17 cellular contexts compared by ENCODE assay signal in the genomic region with DNA sequence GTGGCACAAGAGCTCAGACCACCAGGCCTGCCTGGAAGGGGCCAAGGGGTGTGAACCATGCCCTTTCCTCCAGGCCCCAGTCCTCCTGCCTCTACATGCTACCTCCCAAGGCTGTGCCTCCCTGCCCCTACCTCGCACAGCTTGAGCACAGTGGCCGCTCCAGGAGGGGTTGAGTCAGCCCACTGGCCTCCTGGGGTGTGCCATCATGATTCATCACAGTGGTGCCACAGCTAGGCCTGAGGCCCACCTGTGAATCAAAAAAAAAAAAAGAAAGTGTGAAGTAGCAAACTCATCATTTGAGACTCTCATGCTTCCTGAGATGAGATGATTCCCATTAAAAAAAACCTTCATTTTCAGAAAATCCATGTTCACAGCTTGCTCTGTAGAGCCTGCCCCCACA.
A peak's percentile ranks its signal among the peaks of the same experiment; 100 is the strongest.
DNase-seq lines count a peak whose midpoint lies in the region; ATAC-seq lines count a peak whose summit lies in the region.
"Had no signal": no experiment of that assay in that cellular context is flagged by ENCODE, and none has a peak within 500 bp of the region (broad histone marks: within the 10 kb centered on the region; RNA-seq: fewer than 3 reads in every experiment).

No MANE protein-coding gene starts in this region.

- no peaks in the 10 kb centered on the region for H3K9me3 ChIP-seq in neuronal stem cell (replicated peaks in 1 of 2; ENCODE audit: control insufficient read depth in 2 of 2, insufficient read depth in 1 of 2, low read depth in 1 of 2, low read length in 2 of 2)
- H3K9me3 ChIP-seq: body of pancreas, psoas muscle had no signal

- H3K9ac ChIP-seq in neuronal stem cell (ENCODE audit: low read depth, low read length, poor library complexity): no peak overlapping the region

- H3K27ac Mint-ChIP-seq in activated CD4-positive, alpha-beta T cell treated with anti-CD3 and anti-CD28 coated beads for 36 hours: no peak overlapping the region
- H3K27ac Mint-ChIP-seq in activated T-helper 17 cell treated with anti-CD3 and anti-CD28 coated beads, Interleukin-2, amount 50 U/mL, for 72 hours: no peak overlapping the region
- H3K27ac Mint-ChIP-seq: natural killer cell had no signal

- H3K79me1 ChIP-seq in neuronal stem cell (ENCODE audit: low read depth, low read length): no peaks in the 10 kb centered on the region

- no CpG with 5 or more reads among the region's 2 CpGs for WGBS in neuronal stem cell (ENCODE audit: extremely low coverage in 2 of 2, insufficient read length in 2 of 2, insufficient replicate concordance in 1 of 2), 2 donors

- intact Hi-C loops in activated CD4-positive, alpha-beta T cell treated with anti-CD3 and anti-CD28 coated beads for 36 hours (cut with DNase I, micrococcal nuclease): no loop called here

- no peak overlapping the region for H3K4ac ChIP-seq in neuronal stem cell (ENCODE audit: low read length)

- H3K36me3 ChIP-seq in neuronal stem cell (replicated peaks in 1 of 2; ENCODE audit: control insufficient read depth in 2 of 2, insufficient read depth in 2 of 2, low read length in 2 of 2): no peaks in the 10 kb centered on the region

- no peak overlapping the region for H4K8ac ChIP-seq in neuronal stem cell (ENCODE audit: low read depth, low read length)

- CTCF ChIA-PET in activated CD4-positive, alpha-beta T cell treated with anti-CD3 and anti-CD28 coated beads for 36 hours (lab: Charles Lee): interaction anchor here (0.6 to 1.1 kb wide), 2 partner anchors 181 to 653 kb away, joined by 3 read pairs; no protein-coding TSS in a partner anchor

- H3K4me3 ChIP-seq in neuronal stem cell (ENCODE audit: low read length in 2 of 2): no peak overlapping the region
- H3K4me3 ChIP-seq: body of pancreas, psoas muscle had no signal

- peaks cover 0 to 6% (median 0%) of the 10 kb centered on the region in 3 experiments for H3K27me3 ChIP-seq in neuronal stem cell (ENCODE audit: control insufficient read depth in 3 of 3, insufficient read depth in 3 of 3, low read depth in 1 of 3, low read length in 3 of 3)
- H3K27me3 ChIP-seq: body of pancreas had no signal

- no peak overlapping the region for H3K27ac ChIP-seq in neuronal stem cell (replicated peaks; ENCODE audit: low read length)
- H3K27ac ChIP-seq: body of pancreas, HL-60, psoas muscle had no signal

- H3K9me3 Mint-ChIP-seq in activated CD4-positive, alpha-beta T cell treated with anti-CD3 and anti-CD28 coated beads for 36 hours (ENCODE audit: low read depth): no peaks in the 10 kb centered on the region
- H3K9me3 Mint-ChIP-seq in activated T-helper 17 cell treated with anti-CD3 and anti-CD28 coated beads, Interleukin-2, amount 50 U/mL, for 72 hours: no peaks in the 10 kb centered on the region
- H3K9me3 Mint-ChIP-seq: natural killer cell had no signal

- peak overlapping the region; percentile 1 for H3K18ac ChIP-seq in neuronal stem cell (ENCODE audit: low read length)

- H2BK15ac ChIP-seq in neuronal stem cell (ENCODE audit: low read length): no peak overlapping the region

- POLR2A ChIA-PET in activated CD4-positive, alpha-beta T cell treated with anti-CD3 and anti-CD28 coated beads for 36 hours (lab: Charles Lee): no interaction called here

- DNase-seq in activated CD4-positive, alpha-beta T cell treated with anti-CD3 and anti-CD28 coated beads for 36 hours: peak; percentile 20
- no peak for DNase-seq in activated CD4-positive, alpha-beta T cell treated with anti-CD3 and anti-CD28 coated beads, Interleukin-2, amount 50 U/mL, for 1 hour
- DNase-seq in LoVo (ENCODE audit: low spot score) (peak; percentile 75), neuronal stem cell (ENCODE audit: low spot score) (no peak), NCI-H82 (lab: John Stamatoyannopoulos, UW) (no peak)
- DNase-seq: body of pancreas; effector CD4-positive, alpha-beta T cell; GF-D8; Kasumi-1; natural killer cell; NCI-H1930; psoas muscle; SHP77 treated with DMSO at 0.1 percent for 48 hours had no signal

- no peak overlapping the region for H2AK5ac ChIP-seq in neuronal stem cell (ENCODE audit: low read depth, low read length)

- H3K4me2 ChIP-seq in neuronal stem cell (ENCODE audit: insufficient read depth, low read length, poor library complexity, severe bottlenecking): no peak overlapping the region

- no peak overlapping the region for H2BK5ac ChIP-seq in neuronal stem cell (ENCODE audit: low read length)

- H2BK120ac ChIP-seq in neuronal stem cell (ENCODE audit: low read depth, low read length): no peak overlapping the region

- no peaks in the 10 kb centered on the region for H3K36me3 Mint-ChIP-seq in activated CD4-positive, alpha-beta T cell treated with anti-CD3 and anti-CD28 coated beads for 36 hours (ENCODE audit: low read depth)
- no peaks in the 10 kb centered on the region for H3K36me3 Mint-ChIP-seq in activated T-helper 17 cell treated with anti-CD3 and anti-CD28 coated beads, Interleukin-2, amount 50 U/mL, for 72 hours (ENCODE audit: low read depth)
- H3K36me3 Mint-ChIP-seq: natural killer cell had no signal

- H4K91ac ChIP-seq in neuronal stem cell (ENCODE audit: low read depth, low read length, poor library complexity): no peak overlapping the region

- H3K4me3 Mint-ChIP-seq in activated CD4-positive, alpha-beta T cell treated with anti-CD3 and anti-CD28 coated beads for 36 hours: no peak overlapping the region
- H3K4me3 Mint-ChIP-seq in activated T-helper 17 cell treated with anti-CD3 and anti-CD28 coated beads, Interleukin-2, amount 50 U/mL, for 72 hours: no peak overlapping the region
- H3K4me3 Mint-ChIP-seq: natural killer cell had no signal

- H3K14ac ChIP-seq in neuronal stem cell (ENCODE audit: low read length): peak overlapping the region; percentile 31

- H3K23ac ChIP-seq in neuronal stem cell (ENCODE audit: low read depth, low read length, poor library complexity): peak overlapping the region; percentile 76

- H3K27me3 Mint-ChIP-seq in activated CD4-positive, alpha-beta T cell treated with anti-CD3 and anti-CD28 coated beads for 36 hours: no peaks in the 10 kb centered on the region
- no peaks in the 10 kb centered on the region for H3K27me3 Mint-ChIP-seq in activated T-helper 17 cell treated with anti-CD3 and anti-CD28 coated beads, Interleukin-2, amount 50 U/mL, for 72 hours

- peak; percentile 55 for ATAC-seq in activated CD4-positive, alpha-beta T cell treated with anti-CD3 and anti-CD28 coated beads for 36 hours
- peak; percentile 70 for ATAC-seq in activated T-helper 17 cell treated with anti-CD3 and anti-CD28 coated beads, Interleukin-2, amount 50 U/mL, for 72 hours (replicated peaks)
- ATAC-seq in GM21529 (IDR thresholded peaks at IDR 0.05; ENCODE audit: unreplicated experiment): no peak
- no peak for ATAC-seq in GM18502 (IDR thresholded peaks at IDR 0.05; ENCODE audit: poor library complexity, unreplicated experiment)
- ATAC-seq: body of pancreas, natural killer cell, psoas muscle had no signal

- no peak overlapping the region for H2AFZ ChIP-seq in neuronal stem cell (ENCODE audit: low read length)

- H2BK12ac ChIP-seq in neuronal stem cell (ENCODE audit: low read length): no peak overlapping the region

- no peaks in the 10 kb centered on the region for H3K4me1 Mint-ChIP-seq in activated CD4-positive, alpha-beta T cell treated with anti-CD3 and anti-CD28 coated beads for 36 hours
- no peaks in the 10 kb centered on the region for H3K4me1 Mint-ChIP-seq in activated T-helper 17 cell treated with anti-CD3 and anti-CD28 coated beads, Interleukin-2, amount 50 U/mL, for 72 hours
- H3K4me1 Mint-ChIP-seq: natural killer cell had no signal

- H3K4me1 ChIP-seq in neuronal stem cell (ENCODE audit: control insufficient read depth in 2 of 2, insufficient read depth in 1 of 2, low read depth in 1 of 2, low read length in 2 of 2): peaks cover 0 to 2% of the 10 kb centered on the region in 2 donors
- H3K4me1 ChIP-seq: body of pancreas, psoas muscle had no signal

Comparison
In these comparisons a context has a peak if more than half of its experiments do, and no peak if none do; other contexts are left out.
1. DNase-seq: peak in activated CD4-positive, alpha-beta T cell treated with anti-CD3 and anti-CD28 coated beads for 36 hours (single experiment) and LoVo (single experiment); none in activated CD4-positive, alpha-beta T cell treated with anti-CD3 and anti-CD28 coated beads, Interleukin-2, amount 50 U/mL, for 1 hour (single experiment), neuronal stem cell (single experiment) and NCI-H82 (single experiment).
2. ATAC-seq: peak in activated CD4-positive, alpha-beta T cell treated with anti-CD3 and anti-CD28 coated beads for 36 hours (single experiment) and activated T-helper 17 cell treated with anti-CD3 and anti-CD28 coated beads, Interleukin-2, amount 50 U/mL, for 72 hours (single experiment); none in GM21529 (single experiment) and GM18502 (single experiment).